16 cellular contexts compared by ENCODE assay signal in the genomic region with DNA sequence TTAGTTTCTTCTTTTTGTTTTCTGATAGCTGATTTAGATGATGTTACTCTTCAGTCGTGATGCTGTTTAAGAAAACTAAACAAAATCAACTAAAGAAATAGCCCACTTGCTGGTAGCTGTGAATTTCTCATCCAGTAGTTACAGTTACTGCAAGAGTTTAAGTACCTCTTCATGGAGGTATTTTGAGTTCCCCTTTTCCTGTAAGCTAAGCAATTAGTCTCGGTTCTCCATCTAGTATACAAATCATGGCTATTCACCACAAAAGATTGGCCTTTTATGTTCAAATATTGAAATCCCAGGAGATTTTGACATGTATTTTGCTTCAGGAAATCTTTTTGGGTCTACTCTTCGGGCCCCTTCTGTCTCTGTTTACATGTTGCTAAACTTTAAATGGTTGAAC. TPM values are rescaled to one million over a fixed set of nuclear protein-coding genes. Genes with fewer than 3 reads are reported as not detected.
DNase-seq lines count a peak whose midpoint lies in the region; ATAC-seq and TF ChIP-seq lines count a peak whose summit lies in the region.
"Had no signal": no experiment of that assay in that cellular context is flagged by ENCODE, and none has a peak within 500 bp of the region (broad histone marks: within the 10 kb centered on the region; RNA-seq: fewer than 3 reads in every experiment).

No MANE protein-coding gene starts in this region.

- H3K27me3 ChIP-seq in BLaER1 treated with 17β-estradiol and CSF1 and Interleukin-3, amounts not matched to agents 10 nM and 100 nM, result peaks cover 0 to 4% (median 0%) of the 10 kb centered on the region in 11 experiments; a peak in 2 of 22 replicates
- 0 out of 2 replicates have a peak, but pooled peaks cover 4% of the 10 kb centered on the region for H3K27me3 ChIP-seq in Karpas-422 (ENCODE audit: low read length)
- no peaks in the 10 kb centered on the region for H3K27me3 ChIP-seq in sigmoid colon

- H4K20me1 ChIP-seq in BLaER1 treated with 17β-estradiol and CSF1 and Interleukin-3, amounts not matched to agents 10 nM and 100 nM, result no peaks in the 10 kb centered on the region
- H4K20me1 ChIP-seq in Karpas-422 (ENCODE audit: insufficient read depth, low read depth, low read length), result no peaks in the 10 kb centered on the region
- H4K20me1 ChIP-seq in OCI-LY7 (ENCODE audit: insufficient read depth, low read length), result no peaks in the 10 kb centered on the region

- intact Hi-C loops in OCI-LY7 (cut with micrococcal nuclease; ENCODE audit: unreplicated experiment), result no loop called here
- intact Hi-C loops in sigmoid colon (cut with DNase I), result no loop called here
- intact Hi-C loops in activated CD4-positive, alpha-beta T cell treated with anti-CD3 and anti-CD28 coated beads for 36 hours (cut with DNase I, micrococcal nuclease), result no loop called here

- POLR2A ChIA-PET in OCI-LY7 (lab: Charles Lee), result interaction anchor here (1.2 kb wide), 1 partner anchor 15 kb away, joined by 4 read pairs; no protein-coding TSS in a partner anchor
- POLR2A ChIA-PET in activated CD4-positive, alpha-beta T cell treated with anti-CD3 and anti-CD28 coated beads for 36 hours (lab: Charles Lee), result no interaction called here

- TF ChIP-seq EP300 in sigmoid colon (IDR thresholded peaks at IDR 0.05), result no peak

- WGBS in sigmoid colon, 2 donors, result 74 to 87% methylated on average over 3 of the region's 3 CpGs

- H3K9me3 ChIP-seq in BLaER1 treated with 17β-estradiol and CSF1 and Interleukin-3, amounts not matched to agents 10 nM and 100 nM (replicated peaks in 1 of 11), result peaks cover 0 to 17% (median 0%) of the 10 kb centered on the region in 11 experiments; a peak in 5 of 22 replicates
- H3K9me3 ChIP-seq in Karpas-422 (ENCODE audit: low read length) (no peaks in the 10 kb centered on the region), OCI-LY7 (ENCODE audit: low read length) (no peaks in the 10 kb centered on the region), sigmoid colon (no peaks in the 10 kb centered on the region)
- H3K9me3 ChIP-seq: HAP-1 had no signal

- H3K4me1 ChIP-seq in BLaER1 treated with 17β-estradiol and CSF1 and Interleukin-3, amounts not matched to agents 10 nM and 100 nM, result peaks cover 6 to 21% (median 16%) of the 10 kb centered on the region in 10 experiments
- H3K4me1 ChIP-seq in Karpas-422 (ENCODE audit: low read length) (peaks cover 15% of the 10 kb centered on the region), OCI-LY7 (ENCODE audit: insufficient read depth, low read length, poor library complexity, severe bottlenecking) (peaks cover 11% of the 10 kb centered on the region), sigmoid colon (peaks cover 0 to 16% (median 6%) of the 10 kb centered on the region in 4 donors)

- H3K79me2 ChIP-seq in Karpas-422 (ENCODE audit: low read length) (no peaks in the 10 kb centered on the region), OCI-LY7 (ENCODE audit: insufficient read depth, low read depth, low read length) (no peaks in the 10 kb centered on the region)

- peaks cover 4% of the 10 kb centered on the region for H3K27me3 Mint-ChIP-seq in nephron (ENCODE audit: low read depth)
- peaks cover 19% of the 10 kb centered on the region for H3K27me3 Mint-ChIP-seq in activated CD4-positive, alpha-beta T cell treated with anti-CD3 and anti-CD28 coated beads for 36 hours

- H3K36me3 Mint-ChIP-seq in nephron (ENCODE audit: low read depth), result peaks cover 3% of the 10 kb centered on the region
- H3K36me3 Mint-ChIP-seq in activated CD4-positive, alpha-beta T cell treated with anti-CD3 and anti-CD28 coated beads for 36 hours (ENCODE audit: low read depth), result no peaks in the 10 kb centered on the region
- H3K36me3 Mint-ChIP-seq: CD4-positive, alpha-beta memory T cell had no signal

- H3K36me3 ChIP-seq in BLaER1 treated with 17β-estradiol and CSF1 and Interleukin-3, amounts not matched to agents 10 nM and 100 nM, result 0 out of 22 replicates have a peak, but pooled peaks cover 0 to 7% (median 0%) of the 10 kb centered on the region in 11 experiments
- H3K36me3 ChIP-seq in Karpas-422 (ENCODE audit: insufficient read depth, low read length), result no peaks in the 10 kb centered on the region
- H3K36me3 ChIP-seq in OCI-LY7 (ENCODE audit: insufficient read depth, low read length), result no peaks in the 10 kb centered on the region
- H3K36me3 ChIP-seq in sigmoid colon, result no peaks in the 10 kb centered on the region
- H3K36me3 ChIP-seq: HAP-1 had no signal

- no peak overlapping the region for H3K9ac ChIP-seq in BLaER1 treated with 17β-estradiol and CSF1 and Interleukin-3, amounts not matched to agents 10 nM and 100 nM
- no peak overlapping the region for H3K9ac ChIP-seq in Karpas-422 (ENCODE audit: low read length)

- no peak overlapping the region for H2AFZ ChIP-seq in Karpas-422 (ENCODE audit: low read length)
- no peak overlapping the region for H2AFZ ChIP-seq in OCI-LY7 (ENCODE audit: low read length)
- H2AFZ ChIP-seq: GM23338 had no signal

- no peak overlapping the region for H3K4me3 ChIP-seq in BLaER1 treated with 17β-estradiol and CSF1 and Interleukin-3, amounts not matched to agents 10 nM and 100 nM
- 0 out of 2 replicates have a peak overlapping the region, but pooled peaks have one; percentile 7 for H3K4me3 ChIP-seq in Karpas-422 (ENCODE audit: low read length)
- H3K4me3 ChIP-seq in OCI-LY7 (ENCODE audit: low read depth, low read length, poor library complexity, severe bottlenecking), result no peak overlapping the region
- no peak overlapping the region for H3K4me3 ChIP-seq in sigmoid colon
- H3K4me3 ChIP-seq: GM23338, HAP-1 had no signal

- H3K27ac Mint-ChIP-seq in nephron, result peak overlapping the region; percentile 52 to 99 (median 64)
- no peak overlapping the region for H3K27ac Mint-ChIP-seq in activated CD4-positive, alpha-beta T cell treated with anti-CD3 and anti-CD28 coated beads for 36 hours
- H3K27ac Mint-ChIP-seq: CD4-positive, alpha-beta memory T cell; GM23338 had no signal

- no TSS peak for BruUV-seq in OCI-LY7 (replicated peaks; lab: Mats Ljungman, UMichigan)

- CTCF ChIA-PET in OCI-LY7 (lab: Charles Lee; ENCODE audit: unreplicated experiment), result no interaction called here
- CTCF ChIA-PET in activated CD4-positive, alpha-beta T cell treated with anti-CD3 and anti-CD28 coated beads for 36 hours (lab: Charles Lee), result no interaction called here

- no peak for TF ChIP-seq POLR2A in sigmoid colon (IDR thresholded peaks at IDR 0.05)

- H3K9me2 ChIP-seq in Karpas-422 (replicated peaks; ENCODE audit: insufficient read depth, low read length), result no peaks in the 10 kb centered on the region
- H3K9me2 ChIP-seq in OCI-LY7 (ENCODE audit: insufficient read depth, low read length), result no peaks in the 10 kb centered on the region

- peak; percentile 54 for DNase-seq in Karpas-422
- DNase-seq in OCI-LY7 (ENCODE audit: low spot score), result peak; percentile 29
- DNase-seq in sigmoid colon, result no peak
- no peak for DNase-seq in activated CD4-positive, alpha-beta T cell treated with anti-CD3 and anti-CD28 coated beads for 36 hours
- DNase-seq in NCI-H1930 (lab: John Stamatoyannopoulos, UW), result no peak
- DNase-seq: AML-193; CD4-positive, alpha-beta memory T cell; DMS79; EL; IMR-90 had no signal

- no peak for TF ChIP-seq CTCF in OCI-LY7 (conservative IDR thresholded peaks at IDR 0.05; ENCODE audit: low read length)
- no peak for TF ChIP-seq CTCF in nephron (IDR thresholded peaks at IDR 0.05; ENCODE audit: unreplicated experiment in 3 of 3)
- TF ChIP-seq CTCF in sigmoid colon (IDR thresholded peaks at IDR 0.05), result no peak

- peaks cover 72% of the 10 kb centered on the region for H3K4me1 Mint-ChIP-seq in nephron
- H3K4me1 Mint-ChIP-seq in activated CD4-positive, alpha-beta T cell treated with anti-CD3 and anti-CD28 coated beads for 36 hours, result peaks cover 5% of the 10 kb centered on the region

- H3K9me3 Mint-ChIP-seq in nephron, result no peaks in the 10 kb centered on the region
- peaks cover 3% of the 10 kb centered on the region for H3K9me3 Mint-ChIP-seq in activated CD4-positive, alpha-beta T cell treated with anti-CD3 and anti-CD28 coated beads for 36 hours (ENCODE audit: low read depth)
- H3K9me3 Mint-ChIP-seq: GM23338 had no signal

- no peak overlapping the region for H3K4me3 Mint-ChIP-seq in nephron
- no peak overlapping the region for H3K4me3 Mint-ChIP-seq in activated CD4-positive, alpha-beta T cell treated with anti-CD3 and anti-CD28 coated beads for 36 hours
- H3K4me3 Mint-ChIP-seq: CD4-positive, alpha-beta memory T cell; GM23338 had no signal

- peak overlapping the region in 7 of 11 experiments; percentile 1 to 36 (median 14); a peak in 12 of 22 replicates for H3K4me2 ChIP-seq in BLaER1 treated with 17β-estradiol and CSF1 and Interleukin-3, amounts not matched to agents 10 nM and 100 nM
- peak overlapping the region; percentile 49 for H3K4me2 ChIP-seq in Karpas-422 (ENCODE audit: low read depth, low read length, poor library complexity, severe bottlenecking)
- H3K4me2 ChIP-seq in OCI-LY7 (ENCODE audit: low read length), result peak overlapping the region; percentile 37
- H3K4me2 ChIP-seq: GM23338 had no signal

- no peak overlapping the region for H3K27ac ChIP-seq in BLaER1 treated with 17β-estradiol and CSF1 and Interleukin-3, amounts not matched to agents 10 nM and 100 nM
- H3K27ac ChIP-seq in Karpas-422 (ENCODE audit: low read length), result no peak overlapping the region
- no peak overlapping the region for H3K27ac ChIP-seq in OCI-LY7 (ENCODE audit: low read depth, low read length, poor library complexity, severe bottlenecking)
- no peak overlapping the region for H3K27ac ChIP-seq in sigmoid colon
- H3K27ac ChIP-seq: C4-2B had no signal

- no peak for ATAC-seq in activated CD4-positive, alpha-beta T cell treated with anti-CD3 and anti-CD28 coated beads for 36 hours
- ATAC-seq: GM23338 had no signal

RNA-seq across cellular contexts. Expression of a gene that starts 31.1 kb away (rescaled TPM):
- not detected in 2 replicates for total RNA-seq in Karpas-422 (2014; rRNA removed; shearing (Covaris generic); ENCODE audit: low replicate concordance)
- total RNA-seq in OCI-LY7 (2014; rRNA removed; shearing (Covaris generic)), result 0.35 and 1.7 TPM in 2 replicates
- total RNA-seq in OCI-LY7 (2022) (3.2 and 5.5 TPM in 2 replicates), sigmoid colon (1 to 10 TPM in 2 of 4 donors, under 1 TPM in 2; 0.71 to 1.9 (median 1.1) TPM)
- polyA plus RNA-seq in sigmoid colon, result 1 to 10 TPM; 1.2 to 2.6 (median 2.1) TPM
- total RNA-seq in activated CD4-positive, alpha-beta T cell treated with anti-CD3 and anti-CD28 coated beads for 36 hours, result under 1 TPM; 0.02 to 0.27 TPM
- total RNA-seq: HT-29 had no signal

Comparison
In these comparisons a context has a peak if more than half of its experiments do, and no peak if none do; other contexts are left out.
1. DNase-seq: peak in Karpas-422 (single experiment) and OCI-LY7 (single experiment); none in sigmoid colon (single experiment), activated CD4-positive, alpha-beta T cell treated with anti-CD3 and anti-CD28 coated beads for 36 hours (single experiment) and NCI-H1930 (0 of 2).
2. Peak in every context shown above with its lines, with median percentiles within 50 percentile points of each other: H3K4me2 ChIP-seq.